ENCODE assay signal across 9 cellular contexts in genomic region chr1:1920057-1920607, GRCh38. TPM values are rescaled to one million over a fixed set of nuclear protein-coding genes. Genes with fewer than 3 reads are reported as not detected.
DNase-seq lines count a peak whose midpoint lies in the region; ATAC-seq and TF ChIP-seq lines count a peak whose summit lies in the region.
"Had no signal": no experiment of that assay in that cellular context is flagged by ENCODE, and none has a peak within 500 bp of the region (broad histone marks: within the 10 kb centered on the region; RNA-seq: fewer than 3 reads in every experiment).

No MANE protein-coding gene starts in this region.

- H3K36me3 Mint-ChIP-seq in activated naive CD4-positive, alpha-beta T cell treated with anti-CD3 and anti-CD28 coated beads for 36 hours (ENCODE audit: low read depth), result no peaks in the 10 kb centered on the region
- no peaks in the 10 kb centered on the region for H3K36me3 Mint-ChIP-seq in activated naive CD4-positive, alpha-beta T cell treated with anti-CD3 and anti-CD28 coated beads, Interleukin-2, amount 10 ng/mL, durations not matched to agents 7 days and 5 days

- no peak overlapping the region for H3K27ac Mint-ChIP-seq in activated naive CD4-positive, alpha-beta T cell treated with anti-CD3 and anti-CD28 coated beads for 36 hours
- H3K27ac Mint-ChIP-seq in activated naive CD4-positive, alpha-beta T cell treated with anti-CD3 and anti-CD28 coated beads, Interleukin-2, amount 10 ng/mL, durations not matched to agents 7 days and 5 days, result no peak overlapping the region

- H3K4me1 ChIP-seq in adrenal gland (replicated peaks in 1 of 2), result peaks cover 13 to 14% of the 10 kb centered on the region in 2 donors
- peaks cover 13% of the 10 kb centered on the region for H3K4me1 ChIP-seq in lower lobe of right lung
- peaks cover 0 to 20% (median 16%) of the 10 kb centered on the region in 4 donors for H3K4me1 ChIP-seq in tibial artery

- H3K27me3 ChIP-seq in adrenal gland (no peaks in the 10 kb centered on the region), lower lobe of right lung (ENCODE audit: low read depth) (no peaks in the 10 kb centered on the region), tibial artery (peaks cover 0 to 19% of the 10 kb centered on the region in 2 donors)

- CTCF ChIA-PET in activated naive CD4-positive, alpha-beta T cell treated with anti-CD3 and anti-CD28 coated beads for 36 hours (lab: Charles Lee), result interaction anchor here (1.6 kb wide), 1 partner anchor 125 kb away, joined by 7 read pairs; no protein-coding TSS in a partner anchor
- CTCF ChIA-PET in activated naive CD4-positive, alpha-beta T cell treated with anti-CD3 and anti-CD28 coated beads, Interleukin-2, amount 10 ng/mL, durations not matched to agents 7 days and 5 days (lab: Charles Lee), result interaction anchor here (1.4 kb wide), 1 partner anchor 125 kb away, joined by 3 read pairs; no protein-coding TSS in a partner anchor

- TF ChIP-seq CTCF in adrenal gland (IDR thresholded peaks at IDR 0.05) (no peak), lower lobe of right lung (IDR thresholded peaks at IDR 0.05) (no peak), tibial artery (IDR thresholded peaks at IDR 0.05) (no peak)

- ATAC-seq in lower lobe of right lung, result no peak

- peaks cover 4% of the 10 kb centered on the region for H3K4me1 Mint-ChIP-seq in activated naive CD4-positive, alpha-beta T cell treated with anti-CD3 and anti-CD28 coated beads for 36 hours (ENCODE audit: low read depth)
- H3K4me1 Mint-ChIP-seq in activated naive CD4-positive, alpha-beta T cell treated with anti-CD3 and anti-CD28 coated beads, Interleukin-2, amount 10 ng/mL, durations not matched to agents 7 days and 5 days, result peaks cover 7% of the 10 kb centered on the region

- no peak for DNase-seq in activated naive CD4-positive, alpha-beta T cell treated with anti-CD3 and anti-CD28 coated beads for 36 hours
- no peak for DNase-seq in activated naive CD4-positive, alpha-beta T cell treated with anti-CD3 and anti-CD28 coated beads, Interleukin-2, amount 10 ng/mL, durations not matched to agents 7 days and 5 days
- DNase-seq in adrenal gland (peak in 1 of 7 donors; percentile 29), lower lobe of right lung (no peak), tibial artery (no peak), DMS79 treated with DMSO at 0.1 percent for 48 hours (lab: John Stamatoyannopoulos, UW) (no peak), glomerular visceral epithelial cell (ENCODE audit: extremely low spot score) (no peak)
- no peak for DNase-seq in activated CD4-positive, CD25-positive, alpha-beta regulatory T cell (lab: John Stamatoyannopoulos, UW)
- DNase-seq: NK-92 treated with Interleukin-12 subunit alpha and Interleukin-12 subunit beta, amount 100 ng/mL, for 24 hours had no signal

- H3K27me3 Mint-ChIP-seq in activated naive CD4-positive, alpha-beta T cell treated with anti-CD3 and anti-CD28 coated beads for 36 hours (ENCODE audit: low read depth), result no peaks in the 10 kb centered on the region
- peaks cover 31% of the 10 kb centered on the region for H3K27me3 Mint-ChIP-seq in activated naive CD4-positive, alpha-beta T cell treated with anti-CD3 and anti-CD28 coated beads, Interleukin-2, amount 10 ng/mL, durations not matched to agents 7 days and 5 days

- WGBS in adrenal gland, 4 donors, result 75 to 87% (median 86%) methylated on average over 3 to 6 of the region's 6 CpGs

- no peaks in the 10 kb centered on the region for H3K9me3 Mint-ChIP-seq in activated naive CD4-positive, alpha-beta T cell treated with anti-CD3 and anti-CD28 coated beads for 36 hours
- H3K9me3 Mint-ChIP-seq in activated naive CD4-positive, alpha-beta T cell treated with anti-CD3 and anti-CD28 coated beads, Interleukin-2, amount 10 ng/mL, durations not matched to agents 7 days and 5 days, result no peaks in the 10 kb centered on the region

- H3K4me3 ChIP-seq in adrenal gland, result no peak overlapping the region
- peak overlapping the region; percentile 65 for H3K4me3 ChIP-seq in lower lobe of right lung
- H3K4me3 ChIP-seq in tibial artery, result peak overlapping the region; percentile 51 to 59

- H3K36me3 ChIP-seq in adrenal gland (replicated peaks in 1 of 2), result no peaks in the 10 kb centered on the region
- H3K36me3 ChIP-seq in lower lobe of right lung, result no peaks in the 10 kb centered on the region
- no peaks in the 10 kb centered on the region for H3K36me3 ChIP-seq in tibial artery

- intact Hi-C loops in activated naive CD4-positive, alpha-beta T cell treated with anti-CD3 and anti-CD28 coated beads for 36 hours (cut with micrococcal nuclease), result no loop called here
- intact Hi-C loops in adrenal gland (cut with DNase I), result no loop called here
- intact Hi-C loops in lower lobe of right lung (cut with DNase I), result no loop called here
- intact Hi-C loops in tibial artery (cut with DNase I; ENCODE audit: low total_unique reads), result no loop called here

- H3K9me3 ChIP-seq in adrenal gland (replicated peaks in 1 of 3) (no peaks in the 10 kb centered on the region), lower lobe of right lung (no peaks in the 10 kb centered on the region), tibial artery (no peaks in the 10 kb centered on the region)

- H3K4me3 Mint-ChIP-seq in activated naive CD4-positive, alpha-beta T cell treated with anti-CD3 and anti-CD28 coated beads for 36 hours, result peak overlapping the region; percentile 67
- H3K4me3 Mint-ChIP-seq in activated naive CD4-positive, alpha-beta T cell treated with anti-CD3 and anti-CD28 coated beads, Interleukin-2, amount 10 ng/mL, durations not matched to agents 7 days and 5 days, result no peak overlapping the region

- TF ChIP-seq POLR2A in adrenal gland (IDR thresholded peaks at IDR 0.05), result no peak

- H3K27ac ChIP-seq in adrenal gland, result peak overlapping the region in 4 of 5 donors; percentile 1 to 89 (median 78)
- H3K27ac ChIP-seq in lower lobe of right lung, result peak overlapping the region; percentile 68
- H3K27ac ChIP-seq in tibial artery, result peak overlapping the region in 1 of 2 donors; percentile 69

RNA-seq across cellular contexts. Expression of gene TMEM52, which starts 1.1 kb away (rescaled TPM):
- total RNA-seq in activated naive CD4-positive, alpha-beta T cell treated with anti-CD3 and anti-CD28 coated beads for 36 hours, result under 1 TPM in 1 of 2 experiments, not detected in 1; 0.99 TPM
- 10 to 100 TPM; 35.0 to 95.4 (median 68.5) TPM for total RNA-seq in adrenal gland
- 10 to 100 TPM; 20.9 to 94.0 (median 64.7) TPM for polyA plus RNA-seq in adrenal gland
- 1.4 TPM for total RNA-seq in lower lobe of right lung

RNA-seq across cellular contexts. Expression of gene CALML6, which starts 5.1 kb away (rescaled TPM):
- under 1 TPM; 0.41 to 0.86 TPM for total RNA-seq in activated naive CD4-positive, alpha-beta T cell treated with anti-CD3 and anti-CD28 coated beads for 36 hours
- total RNA-seq in adrenal gland (under 1 TPM in 3 of 8 donors, not detected in 5; 0.35 to 0.61 (median 0.36) TPM), lower lobe of right lung (not detected)
- 1 to 10 TPM in 2 of 3 donors, not detected in 1; 3.2 to 4.7 TPM for polyA plus RNA-seq in adrenal gland

RNA-seq across cellular contexts. Expression of gene GNB1, which starts 29.2 kb away (rescaled TPM):
- 100 to 1,000 TPM; 326 to 351 TPM for total RNA-seq in activated naive CD4-positive, alpha-beta T cell treated with anti-CD3 and anti-CD28 coated beads for 36 hours
- total RNA-seq in adrenal gland (100 to 1,000 TPM; 108 to 331 (median 232) TPM), lower lobe of right lung (341 TPM)
- polyA plus RNA-seq in adrenal gland, result 100 to 1,000 TPM in 1 of 3 donors, 10 to 100 TPM in 2; 81.7 to 482 (median 84.8) TPM

Comparison
In these comparisons a context has a peak if more than half of its experiments do, and no peak if none do; other contexts are left out.
1. H3K4me3 ChIP-seq: peak in lower lobe of right lung (single experiment) and tibial artery (2 of 2); none in adrenal gland (0 of 4).
2. RNA of gene TMEM52, which starts 1.1 kb away (total RNA-seq): 35.0 to 95.4 TPM in adrenal gland; 1.4 TPM in lower lobe of right lung (single experiment) and 0.99 TPM in activated naive CD4-positive, alpha-beta T cell treated with anti-CD3 and anti-CD28 coated beads for 36 hours; every median in the first group is over 10 times any median in the second.